Comparison of ENCODE assay signal across 1 cellular context in genomic region chr5:33997331-33997983, GRCh38.
TF ChIP-seq lines count a peak whose summit lies in the region.

No MANE protein-coding gene starts in this region.

TF ChIP-seq in IMR-90, 13 proteins besides CTCF, POLR2A, EP300 and RAD21:
- no peak for TF ChIP-seq RCOR1 (IDR thresholded peaks at IDR 0.05; ENCODE audit: insufficient replicate concordance, low read length)
- TF ChIP-seq MXI1 (IDR thresholded peaks at IDR 0.05; ENCODE audit: borderline replicate concordance, low read depth, low read length): no peak
- TF ChIP-seq, protein P1, sequence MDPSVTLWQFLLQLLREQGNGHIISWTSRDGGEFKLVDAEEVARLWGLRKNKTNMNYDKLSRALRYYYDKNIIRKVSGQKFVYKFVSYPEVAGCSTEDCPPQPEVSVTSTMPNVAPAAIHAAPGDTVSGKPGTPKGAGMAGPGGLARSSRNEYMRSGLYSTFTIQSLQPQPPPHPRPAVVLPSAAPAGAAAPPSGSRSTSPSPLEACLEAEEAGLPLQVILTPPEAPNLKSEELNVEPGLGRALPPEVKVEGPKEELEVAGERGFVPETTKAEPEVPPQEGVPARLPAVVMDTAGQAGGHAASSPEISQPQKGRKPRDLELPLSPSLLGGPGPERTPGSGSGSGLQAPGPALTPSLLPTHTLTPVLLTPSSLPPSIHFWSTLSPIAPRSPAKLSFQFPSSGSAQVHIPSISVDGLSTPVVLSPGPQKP (IDR thresholded peaks at IDR 0.05; ENCODE audit: borderline replicate concordance, low read depth, low read length): no peak
- TF ChIP-seq FOS (IDR thresholded peaks at IDR 0.05; ENCODE audit: low read depth, low read length): no peak
- TF ChIP-seq RFX5 (IDR thresholded peaks at IDR 0.05; ENCODE audit: low read depth, low read length): no peak
- peak; percentile 85 for TF ChIP-seq SMC3 (IDR thresholded peaks at IDR 0.05; ENCODE audit: low read depth, low read length)
- TF ChIP-seq, protein P2, sequence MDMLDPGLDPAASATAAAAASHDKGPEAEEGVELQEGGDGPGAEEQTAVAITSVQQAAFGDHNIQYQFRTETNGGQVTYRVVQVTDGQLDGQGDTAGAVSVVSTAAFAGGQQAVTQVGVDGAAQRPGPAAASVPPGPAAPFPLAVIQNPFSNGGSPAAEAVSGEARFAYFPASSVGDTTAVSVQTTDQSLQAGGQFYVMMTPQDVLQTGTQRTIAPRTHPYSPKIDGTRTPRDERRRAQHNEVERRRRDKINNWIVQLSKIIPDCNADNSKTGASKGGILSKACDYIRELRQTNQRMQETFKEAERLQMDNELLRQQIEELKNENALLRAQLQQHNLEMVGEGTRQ (IDR thresholded peaks at IDR 0.05; ENCODE audit: low read depth, low read length): no peak
- TF ChIP-seq CEBPB (IDR thresholded peaks at IDR 0.05; ENCODE audit: low read depth, low read length): peak; percentile 86
- TF ChIP-seq MAZ (IDR thresholded peaks at IDR 0.05; ENCODE audit: borderline replicate concordance, low read depth, low read length): no peak
- no peak for TF ChIP-seq NFE2L2 (IDR thresholded peaks at IDR 0.05; ENCODE audit: low read depth, low read length)
